ENCODE assay signal across 1 cellular context in the genomic region with DNA sequence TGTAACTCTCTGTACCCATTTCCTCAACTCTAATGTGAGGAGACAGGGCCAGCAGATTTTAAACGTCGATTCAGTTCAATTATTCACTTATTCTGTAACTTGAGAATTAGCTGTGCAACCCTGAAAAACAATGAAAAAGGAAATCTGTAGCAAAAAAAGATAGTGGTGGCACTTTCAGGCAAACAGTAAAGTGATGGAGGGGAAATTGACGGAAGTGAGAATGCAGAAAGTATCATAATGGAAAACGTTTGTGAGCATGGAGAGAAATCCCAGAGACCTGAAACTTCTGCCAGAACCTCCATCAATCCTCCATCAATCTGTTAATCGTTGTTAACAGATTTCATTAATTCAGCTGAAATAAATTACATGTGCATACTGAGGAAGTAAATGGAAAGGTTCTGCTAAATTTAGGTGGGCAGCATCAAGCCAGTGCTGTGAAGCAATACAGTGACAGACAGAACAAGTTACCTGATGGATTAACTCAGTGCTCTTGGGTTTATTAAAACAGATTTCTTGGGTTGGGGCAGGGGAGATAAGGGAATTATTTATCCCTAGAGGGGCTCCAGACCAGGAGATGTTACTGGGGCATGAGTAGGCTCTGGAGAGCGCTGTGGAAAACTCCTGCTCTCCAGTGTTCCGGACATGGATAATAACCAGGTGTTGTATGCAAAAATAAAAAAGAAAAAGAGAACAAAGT.
TF ChIP-seq lines count a peak whose summit lies in the region.

No MANE protein-coding gene starts in this region.

TF ChIP-seq in GM12891, 5 proteins besides CTCF, POLR2A, EP300 and RAD21 (continued from another document):
- no peak for TF ChIP-seq TAF1 (IDR thresholded peaks at IDR 0.05; ENCODE audit: low read depth, low read length)
